In genomic region chr20:63854766-63855362, GRCh38 we compare ENCODE assay signal across 11 cellular contexts. TPM values are rescaled to one million over a fixed set of nuclear protein-coding genes. Genes with fewer than 3 reads are reported as not detected.
A peak's percentile ranks its signal among the peaks of the same experiment; 100 is the strongest.
DNase-seq lines count a peak whose midpoint lies in the region; ATAC-seq and TF ChIP-seq lines count a peak whose summit lies in the region.
"Had no signal": no experiment of that assay in that cellular context is flagged by ENCODE, and none has a peak within 500 bp of the region (broad histone marks: within the 10 kb centered on the region; RNA-seq: fewer than 3 reads in every experiment).

No MANE protein-coding gene starts in this region.

- TF ChIP-seq CTCF in Panc1 (IDR thresholded peaks at IDR 0.05) = no peak
- TF ChIP-seq CTCF in upper lobe of left lung (IDR thresholded peaks at IDR 0.05) = no peak

- H3K9me3 ChIP-seq in Panc1 (ENCODE audit: control insufficient read depth, insufficient read depth, low read depth, low read length) (no peaks in the 10 kb centered on the region), mucosa of stomach (ENCODE audit: control insufficient read depth, low read length) (no peaks in the 10 kb centered on the region), upper lobe of left lung (no peaks in the 10 kb centered on the region)

- CTCF ChIA-PET in Panc1 (lab: Charles Lee) = interaction anchor here (0.6 kb wide), 1 partner anchor 19 kb away, joined by 4 read pairs; no protein-coding TSS in a partner anchor

- peak overlapping the region; percentile 9 for H3K9ac ChIP-seq in mucosa of stomach (ENCODE audit: low read length)

- DNase-seq in Panc1 (ENCODE audit: low read depth, low spot score) (no peak), upper lobe of left lung (peak in 1 of 2 donors; percentile 79), H4 (ENCODE audit: low spot score) (no peak), dedifferentiated amniotic fluid mesenchymal stem cell (ENCODE audit: extremely low spot score) (no peak)
- DNase-seq in activated CD8-positive, alpha-beta memory T cell treated with anti-CD3 and anti-CD28 coated beads, Interleukin-2, amount 50 U/mL, for 4 hours = no peak
- DNase-seq: activated T-cell treated with anti-CD3 and anti-CD28 coated beads for 4 hours; effector memory CD4-positive, alpha-beta T cell; NCI-H2081; T-helper 17 cell had no signal

- POLR2A ChIA-PET in Panc1 (lab: Charles Lee) = interaction anchor here (0.6 kb wide), 1 partner anchor 10 kb away, joined by 3 read pairs; the partner anchor contains the start of gene TPD52L2

- peak; percentile 25 for ATAC-seq in Panc1
- ATAC-seq in esophagus mucosa = peak; percentile 3
- ATAC-seq in upper lobe of left lung (ENCODE audit: low FRiP score in 2 of 2) = peak in 1 of 2 donors; percentile 6
- ATAC-seq: T-helper 17 cell had no signal

- 3 to 13% methylated on average over 15 to 19 of the region's 26 CpGs for WGBS in upper lobe of left lung, 2 donors

- H3K27me3 ChIP-seq in Panc1 (ENCODE audit: control insufficient read depth, insufficient read depth, low read length) = no peaks in the 10 kb centered on the region
- peaks cover 55% of the 10 kb centered on the region for H3K27me3 ChIP-seq in mucosa of stomach (ENCODE audit: control insufficient read depth, insufficient read depth, low read length)
- peaks cover 0 to 5% (median 0%) of the 10 kb centered on the region in 4 donors for H3K27me3 ChIP-seq in upper lobe of left lung

- peak overlapping the region; percentile 74 for H3K27ac ChIP-seq in Panc1 (ENCODE audit: low read length)
- peak overlapping the region; percentile 82 to 91 (median 87) for H3K27ac ChIP-seq in upper lobe of left lung

- H3K4me1 ChIP-seq in Panc1 (ENCODE audit: control insufficient read depth, insufficient read depth, low read length) = peaks cover 37% of the 10 kb centered on the region
- peaks cover 31% of the 10 kb centered on the region for H3K4me1 ChIP-seq in mucosa of stomach (ENCODE audit: control insufficient read depth, insufficient read depth, low read length)
- peaks cover 49 to 60% (median 56%) of the 10 kb centered on the region in 4 donors for H3K4me1 ChIP-seq in upper lobe of left lung

- in situ Hi-C loops in Panc1 (cut with HindIII; ENCODE audit: low pct_unique_long_range_greater_than_20kb, low sequenced_read_pairs) = no loop called here

- no TSS peak for BruUV-seq in Panc1 (replicated peaks; lab: Mats Ljungman, UMichigan)

- intact Hi-C loops in Panc1 (cut with micrococcal nuclease; ENCODE audit: unreplicated experiment) = no loop called here

- H3K4me3 ChIP-seq in Panc1 (ENCODE audit: low read depth in 2 of 2, low read length in 2 of 2) = peak overlapping the region; percentile 14 to 39; a peak in 3 of 4 replicates
- H3K4me3 ChIP-seq in mucosa of stomach (ENCODE audit: low read length) = no peak overlapping the region
- peak overlapping the region; percentile 2 to 32 (median 17) for H3K4me3 ChIP-seq in upper lobe of left lung

- no peak for TF ChIP-seq POLR2A in upper lobe of left lung (IDR thresholded peaks at IDR 0.05)

- TF ChIP-seq EP300 in upper lobe of left lung (IDR thresholded peaks at IDR 0.05) = no peak

- H3K36me3 ChIP-seq in Panc1 (ENCODE audit: control insufficient read depth, insufficient read depth, low read length) = no peaks in the 10 kb centered on the region
- H3K36me3 ChIP-seq in mucosa of stomach (ENCODE audit: control insufficient read depth, insufficient read depth, low read length) = no peaks in the 10 kb centered on the region
- no peaks in the 10 kb centered on the region for H3K36me3 ChIP-seq in upper lobe of left lung

RNA-seq across cellular contexts. Expression of gene ABHD16B, which starts 6.4 kb away (rescaled TPM):
- not detected for total RNA-seq in Panc1 (2021; ENCODE audit: unreplicated experiment)
- 2.2 TPM for polyA plus RNA-seq in Panc1 (2012; ENCODE audit: insufficient read length)
- total RNA-seq in esophagus mucosa = not detected
- total RNA-seq in upper lobe of left lung = under 1 TPM in 1 of 6 donors, not detected in 5; 0.23 TPM
- total RNA-seq in H4 (2014; rRNA removed; shearing (Covaris generic)) = not detected in 2 replicates
- total RNA-seq: T-helper 17 cell had no signal

RNA-seq across cellular contexts. Expression of gene TPD52L2, which starts 10.2 kb away (rescaled TPM):
- total RNA-seq in Panc1 (2021; ENCODE audit: unreplicated experiment) = 113 TPM
- 128 TPM for polyA plus RNA-seq in Panc1 (2012; ENCODE audit: insufficient read length)
- 90.6 TPM for total RNA-seq in esophagus mucosa
- total RNA-seq in upper lobe of left lung = 100 to 1,000 TPM in 1 of 6 donors, 10 to 100 TPM in 5; 64.2 to 103 (median 79.4) TPM
- 44.7 and 56.7 TPM in 2 replicates for total RNA-seq in H4 (2014; rRNA removed; shearing (Covaris generic))

RNA-seq across cellular contexts. Expression of gene ZBTB46, which starts 23.8 kb away (rescaled TPM):
- total RNA-seq in Panc1 (2021; ENCODE audit: unreplicated experiment) = 15.2 TPM
- polyA plus RNA-seq in Panc1 (2012; ENCODE audit: insufficient read length) = 8.3 TPM
- 1.7 TPM for total RNA-seq in esophagus mucosa
- total RNA-seq in upper lobe of left lung = 10 to 100 TPM in 4 of 6 donors, 1 to 10 TPM in 2; 7.6 to 25.3 (median 11.6) TPM
- total RNA-seq in H4 (2014; rRNA removed; shearing (Covaris generic)) = 0.68 and 3.1 TPM in 2 replicates

RNA-seq across cellular contexts. Expression of gene DNAJC5, which starts 40.1 kb away (rescaled TPM):
- total RNA-seq in Panc1 (2021; ENCODE audit: unreplicated experiment) (59.5 TPM), esophagus mucosa (64.8 TPM), upper lobe of left lung (10 to 100 TPM; 44.6 to 66.0 (median 60.7) TPM)
- polyA plus RNA-seq in Panc1 (2012; ENCODE audit: insufficient read length) = 53.2 TPM
- 16.1 and 21.0 TPM in 2 replicates for total RNA-seq in H4 (2014; rRNA removed; shearing (Covaris generic))
